Comparison of ENCODE assay signal across 20 cellular contexts in the genomic region with DNA sequence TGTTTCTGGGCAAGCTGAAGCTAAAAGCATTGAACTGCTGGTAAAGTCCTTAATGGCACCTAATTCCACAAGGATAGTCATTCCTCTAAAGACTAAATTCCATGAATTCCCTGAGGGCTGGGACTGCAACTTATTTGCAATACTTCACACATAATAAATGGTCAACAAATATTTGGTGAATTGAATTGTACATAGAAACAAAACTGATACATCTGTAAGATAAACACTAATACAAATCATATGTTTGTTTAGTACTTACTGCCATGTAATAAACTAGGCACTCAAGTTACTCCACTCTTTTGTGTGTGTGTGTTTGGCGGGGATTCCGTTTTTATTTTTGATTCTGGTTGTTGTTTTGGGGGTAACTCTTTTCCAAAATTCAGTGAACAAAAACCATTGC.
DNase-seq lines count a peak whose midpoint lies in the region; ATAC-seq, FAIRE-seq and TF ChIP-seq lines count a peak whose summit lies in the region.
"Had no signal": no experiment of that assay in that cellular context is flagged by ENCODE, and none has a peak within 500 bp of the region (broad histone marks: within the 10 kb centered on the region; RNA-seq: fewer than 3 reads in every experiment).

No MANE protein-coding gene starts in this region.

- CTCF ChIA-PET in A549 (lab: Yijun Ruan, JAX) = interaction anchor here (1.7 kb wide), 1 partner anchor 15 kb away, joined by 3 read pairs; no protein-coding TSS in a partner anchor
- CTCF ChIA-PET in PC-3 (lab: Charles Lee) = no interaction called here

- H3K4me1 ChIP-seq in A549 (no peaks in the 10 kb centered on the region), PC-3 (ENCODE audit: insufficient read depth, low read length) (peaks cover 13% of the 10 kb centered on the region), prostate gland (replicated peaks) (no peaks in the 10 kb centered on the region)
- H3K4me1 ChIP-seq: Peyer's patch had no signal

- intact Hi-C loops in PC-3 (cut with micrococcal nuclease) (no loop called here), prostate gland (cut with DNase I) (no loop called here)

- WGBS in A549 (ENCODE audit: missing lambda C conversion rate) = 0% methylated on average over 2 of the region's 2 CpGs
- WGBS in prostate gland = 50% methylated on average over 2 of the region's 2 CpGs

- TF ChIP-seq RAD21 in A549 (conservative IDR thresholded peaks at IDR 0.05 in 1 of 2, IDR thresholded peaks at IDR 0.05 in 1 of 2) = no peak

- H3K27me3 ChIP-seq in PC-3 (ENCODE audit: low read length) (peaks cover 55% of the 10 kb centered on the region), prostate gland (replicated peaks; ENCODE audit: insufficient read depth) (peaks cover 3% of the 10 kb centered on the region)
- H3K27me3 ChIP-seq: Peyer's patch had no signal

- BruUV-seq in PC-3 (replicated peaks; lab: Mats Ljungman, UMichigan) = no TSS peak

- H3K4me3 ChIP-seq in A549 (no peak overlapping the region), PC-3 (ENCODE audit: low read length) (no peak overlapping the region), prostate gland (no peak overlapping the region)
- H3K4me3 ChIP-seq: Peyer's patch had no signal

- no peak overlapping the region for H3K27ac ChIP-seq in A549
- no peak overlapping the region for H3K27ac ChIP-seq in PC-3 (ENCODE audit: low read length)
- H3K27ac ChIP-seq in prostate gland = no peak overlapping the region
- H3K27ac ChIP-seq: KMS-11, Peyer's patch had no signal

- no peak for FAIRE-seq in A549 (lab: Jason Lieb, UNC)
- FAIRE-seq: GM12892, GM18507 had no signal

- H3K9me2 ChIP-seq in PC-3 (replicated peaks; ENCODE audit: low read length) = no peaks in the 10 kb centered on the region

- H4K20me1 ChIP-seq in PC-3 (ENCODE audit: low read length) = no peaks in the 10 kb centered on the region

- no peaks in the 10 kb centered on the region for H3F3A ChIP-seq in PC-3 (ENCODE audit: low read length, unreplicated experiment)

- ATAC-seq in A549 = no peak
- peak; percentile 87 for ATAC-seq in PC-3
- ATAC-seq in GM19467 (IDR thresholded peaks at IDR 0.05; ENCODE audit: unreplicated experiment) = no peak

- DNase-seq in NCI-H1417 (lab: John Stamatoyannopoulos, UW) = peak in 2 of 3 experiments; percentile 12 to 57
- DNase-seq in NCI-H1417 treated with DMSO at 0.1 percent for 48 hours (lab: John Stamatoyannopoulos, UW) = no peak
- no peak for DNase-seq in A549 (ENCODE audit: low read depth in 1 of 2, low spot score in 1 of 2)
- peak; percentile 30 for DNase-seq in NCI-H2029 treated with DMSO at 0.1 percent for 48 hours (lab: John Stamatoyannopoulos, UW)
- peak; percentile 71 for DNase-seq in PC-3
- no peak for DNase-seq in prostate gland (ENCODE audit: low spot score)
- DNase-seq in activated effector memory CD4-positive, alpha-beta T cell treated with Interleukin-2 at 50 U/mL for 16 hours = no peak
- DNase-seq: CD4-positive, alpha-beta T cell; H7; HFFc6; NCI-H146; NCI-H2081 treated with DMSO at 0.1 percent for 48 hours; Peyer's patch; T-helper 1 cell; T-helper 9 cell had no signal

- POLR2A ChIA-PET in A549 (lab: Yijun Ruan, JAX) = no interaction called here
- POLR2A ChIA-PET in PC-3 (lab: Charles Lee; ENCODE audit: unreplicated experiment) = no interaction called here

- H3K4me2 ChIP-seq in A549 (no peak overlapping the region), PC-3 (ENCODE audit: low read length) (peak overlapping the region; percentile 45)
- H3K4me2 ChIP-seq: KMS-11 had no signal

- TF ChIP-seq EP300 in A549 (IDR thresholded peaks at IDR 0.05) = no peak

- no peak overlapping the region for H3K9ac ChIP-seq in PC-3 (ENCODE audit: low read length)
- H3K9ac ChIP-seq: KMS-11 had no signal

- H3K79me2 ChIP-seq in PC-3 (ENCODE audit: low read length) = no peaks in the 10 kb centered on the region

- TF ChIP-seq CTCF in A549 (IDR thresholded peaks at IDR 0.05) (no peak), PC-3 (conservative IDR thresholded peaks at IDR 0.05; ENCODE audit: low read depth, low read length) (no peak), prostate gland (IDR thresholded peaks at IDR 0.05) (no peak)

- H3K9me3 ChIP-seq in A549 (peaks cover 7% of the 10 kb centered on the region; the same call in 1 of the 3 replicates), PC-3 (ENCODE audit: low read length) (no peaks in the 10 kb centered on the region), prostate gland (no peaks in the 10 kb centered on the region)
- H3K9me3 ChIP-seq: Caco-2, Peyer's patch had no signal

- H3K36me3 ChIP-seq in PC-3 (ENCODE audit: low read depth, low read length) (no peaks in the 10 kb centered on the region), prostate gland (no peaks in the 10 kb centered on the region)
- H3K36me3 ChIP-seq: Peyer's patch had no signal

- H2AFZ ChIP-seq in PC-3 (ENCODE audit: low read length) = 0 out of 2 replicates have a peak overlapping the region, but pooled peaks have one; percentile 4

- no peak for TF ChIP-seq POLR2A in A549 (IDR thresholded peaks at IDR 0.05; ENCODE audit: low read length)
- TF ChIP-seq POLR2A in prostate gland (IDR thresholded peaks at IDR 0.05) = no peak

TF ChIP-seq in A549, 52 proteins besides CTCF, POLR2A, EP300 and RAD21:
- no peak for TF ChIP-seq JUNB (IDR thresholded peaks at IDR 0.05)
- peak; percentile 26 for TF ChIP-seq ZFP36 (IDR thresholded peaks at IDR 0.05; ENCODE audit: borderline replicate concordance, partially characterized antibody)
- peak; percentile 30; the same call in 1 of the 2 replicates for TF ChIP-seq GATA3 (IDR thresholded peaks at IDR 0.05; ENCODE audit: borderline replicate concordance)
- no peak for TF ChIP-seq EHMT2 (IDR thresholded peaks at IDR 0.05; ENCODE audit: low read depth)

Comparison
In these comparisons a context has a peak if more than half of its experiments do, and no peak if none do; other contexts are left out.
1. DNase-seq: peak in NCI-H1417 (2 of 3), NCI-H2029 treated with DMSO at 0.1 percent for 48 hours (single experiment) and PC-3 (single experiment); none in NCI-H1417 treated with DMSO at 0.1 percent for 48 hours (single experiment), A549 (0 of 2), prostate gland (single experiment) and activated effector memory CD4-positive, alpha-beta T cell treated with Interleukin-2 at 50 U/mL for 16 hours (single experiment).